Comparison of ENCODE assay signal across 16 cellular contexts in genomic region chr3:126551066-126551838, GRCh38. TPM values are rescaled to one million over a fixed set of nuclear protein-coding genes. Genes with fewer than 3 reads are reported as not detected.
DNase-seq lines count a peak whose midpoint lies in the region; ATAC-seq and TF ChIP-seq lines count a peak whose summit lies in the region.
"Had no signal": no experiment of that assay in that cellular context is flagged by ENCODE, and none has a peak within 500 bp of the region (broad histone marks: within the 10 kb centered on the region; RNA-seq: fewer than 3 reads in every experiment).

No MANE protein-coding gene starts in this region.

- ATAC-seq in right cardiac atrium: peak in 1 of 2 donors; percentile 59
- ATAC-seq in HG02852 (IDR thresholded peaks at IDR 0.05; ENCODE audit: unreplicated experiment): no peak
- ATAC-seq: activated naive CD4-positive, alpha-beta T cell treated with anti-CD3 and anti-CD28 coated beads, Interleukin-2, amount 50 U/mL, for 72 hours; naive thymus-derived CD8-positive, alpha-beta T cell; T-cell had no signal

- no peaks in the 10 kb centered on the region for H3K36me3 ChIP-seq in sigmoid colon

- H3K27ac Mint-ChIP-seq in activated CD4-positive, alpha-beta memory T cell treated with anti-CD3 and anti-CD28 coated beads, Interleukin-2, amount 10 ng/mL, durations not matched to agents 7 days and 5 days: no peak overlapping the region
- H3K27ac Mint-ChIP-seq: activated CD4-positive, alpha-beta T cell treated with anti-CD3 and anti-CD28 coated beads, Interleukin-2, amount 10 ng/mL, durations not matched to agents 7 days and 5 days; activated naive CD4-positive, alpha-beta T cell treated with anti-CD3 and anti-CD28 coated beads, Interleukin-2, amount 50 U/mL, for 72 hours; naive thymus-derived CD8-positive, alpha-beta T cell; T-cell had no signal

- CTCF ChIA-PET in activated CD4-positive, alpha-beta memory T cell treated with anti-CD3 and anti-CD28 coated beads, Interleukin-2, amount 10 ng/mL, durations not matched to agents 7 days and 5 days (lab: Charles Lee): no interaction called here
- CTCF ChIA-PET in RWPE1 (lab: Yijun Ruan, JAX): no interaction called here

- WGBS in right cardiac atrium: 68% methylated on average over 14 of the region's 14 CpGs
- WGBS in sigmoid colon, 2 donors: 62 to 69% methylated on average over 14 of the region's 14 CpGs

- no peak for TF ChIP-seq EP300 in sigmoid colon (IDR thresholded peaks at IDR 0.05)

- POLR2A ChIA-PET in activated CD4-positive, alpha-beta memory T cell treated with anti-CD3 and anti-CD28 coated beads, Interleukin-2, amount 10 ng/mL, durations not matched to agents 7 days and 5 days (lab: Charles Lee): no interaction called here
- POLR2A ChIA-PET in RWPE1 (lab: Yijun Ruan, JAX; ENCODE audit: low non-redundant PET): no interaction called here

- TF ChIP-seq POLR2A in sigmoid colon (IDR thresholded peaks at IDR 0.05) (no peak), erythroblast (IDR thresholded peaks at IDR 0.05; ENCODE audit: low read length) (no peak)

- H3K9me3 ChIP-seq in right cardiac atrium (ENCODE audit: control insufficient read depth, low read length) (no peaks in the 10 kb centered on the region), sigmoid colon (no peaks in the 10 kb centered on the region)
- H3K9me3 ChIP-seq: testis had no signal

- TF ChIP-seq CTCF in sigmoid colon (IDR thresholded peaks at IDR 0.05): no peak
- TF ChIP-seq CTCF in RWPE1 (conservative IDR thresholded peaks at IDR 0.05; ENCODE audit: low read depth): no peak

- no peaks in the 10 kb centered on the region for H3K9me3 Mint-ChIP-seq in activated CD4-positive, alpha-beta memory T cell treated with anti-CD3 and anti-CD28 coated beads, Interleukin-2, amount 10 ng/mL, durations not matched to agents 7 days and 5 days
- H3K9me3 Mint-ChIP-seq: activated CD4-positive, alpha-beta T cell treated with anti-CD3 and anti-CD28 coated beads, Interleukin-2, amount 10 ng/mL, durations not matched to agents 7 days and 5 days; activated naive CD4-positive, alpha-beta T cell treated with anti-CD3 and anti-CD28 coated beads, Interleukin-2, amount 50 U/mL, for 72 hours; naive thymus-derived CD8-positive, alpha-beta T cell; T-cell had no signal

- intact Hi-C loops in right cardiac atrium (cut with DNase I): no loop called here
- intact Hi-C loops in sigmoid colon (cut with DNase I): no loop called here

- peak; percentile 41 for DNase-seq in NCI-H1092 treated with DMSO at 0.1 percent for 48 hours (lab: John Stamatoyannopoulos, UW)
- no peak for DNase-seq in NCI-H1092 (lab: John Stamatoyannopoulos, UW)
- peak; percentile 8 for DNase-seq in activated CD4-positive, alpha-beta memory T cell treated with anti-CD3 and anti-CD28 coated beads, Interleukin-2, amount 10 ng/mL, durations not matched to agents 7 days and 5 days
- DNase-seq in right cardiac atrium: peak in 2 of 3 donors; percentile 56 to 74
- peak; percentile 56 for DNase-seq in sigmoid colon
- no peak for DNase-seq in erythroblast (lab: John Stamatoyannopoulos, UW)
- DNase-seq in RWPE1 (ENCODE audit: low spot score): no peak
- DNase-seq: activated CD4-positive, alpha-beta T cell treated with anti-CD3 and anti-CD28 coated beads, Interleukin-2, amount 10 ng/mL, durations not matched to agents 7 days and 5 days; testis had no signal

- no peak overlapping the region for H3K4me3 Mint-ChIP-seq in activated CD4-positive, alpha-beta memory T cell treated with anti-CD3 and anti-CD28 coated beads, Interleukin-2, amount 10 ng/mL, durations not matched to agents 7 days and 5 days
- H3K4me3 Mint-ChIP-seq: activated CD4-positive, alpha-beta T cell treated with anti-CD3 and anti-CD28 coated beads, Interleukin-2, amount 10 ng/mL, durations not matched to agents 7 days and 5 days; naive thymus-derived CD8-positive, alpha-beta T cell; T-cell had no signal

- H3K4me1 ChIP-seq in right cardiac atrium (ENCODE audit: control insufficient read depth, insufficient read depth, low read length) (no peaks in the 10 kb centered on the region), sigmoid colon (no peaks in the 10 kb centered on the region)
- H3K4me1 ChIP-seq: testis had no signal

- H3K36me3 Mint-ChIP-seq in activated CD4-positive, alpha-beta memory T cell treated with anti-CD3 and anti-CD28 coated beads, Interleukin-2, amount 10 ng/mL, durations not matched to agents 7 days and 5 days (ENCODE audit: low read depth): no peaks in the 10 kb centered on the region
- H3K36me3 Mint-ChIP-seq: activated naive CD4-positive, alpha-beta T cell treated with anti-CD3 and anti-CD28 coated beads, Interleukin-2, amount 50 U/mL, for 72 hours; naive thymus-derived CD8-positive, alpha-beta T cell; T-cell had no signal

- H3K27me3 ChIP-seq in right cardiac atrium (ENCODE audit: control insufficient read depth, insufficient read depth) (no peaks in the 10 kb centered on the region), sigmoid colon (peaks cover 0 to 8% (median 0%) of the 10 kb centered on the region in 3 donors)
- H3K27me3 ChIP-seq: testis had no signal

- H3K27me3 Mint-ChIP-seq in activated CD4-positive, alpha-beta memory T cell treated with anti-CD3 and anti-CD28 coated beads, Interleukin-2, amount 10 ng/mL, durations not matched to agents 7 days and 5 days: peaks cover 3% of the 10 kb centered on the region
- H3K27me3 Mint-ChIP-seq: activated CD4-positive, alpha-beta T cell treated with anti-CD3 and anti-CD28 coated beads, Interleukin-2, amount 10 ng/mL, durations not matched to agents 7 days and 5 days had no signal

- H3K4me1 Mint-ChIP-seq in activated CD4-positive, alpha-beta memory T cell treated with anti-CD3 and anti-CD28 coated beads, Interleukin-2, amount 10 ng/mL, durations not matched to agents 7 days and 5 days: no peaks in the 10 kb centered on the region
- H3K4me1 Mint-ChIP-seq: activated CD4-positive, alpha-beta T cell treated with anti-CD3 and anti-CD28 coated beads, Interleukin-2, amount 10 ng/mL, durations not matched to agents 7 days and 5 days; T-cell had no signal

- H3K27ac ChIP-seq in right cardiac atrium (ENCODE audit: low read length): no peak overlapping the region
- H3K27ac ChIP-seq in sigmoid colon: no peak overlapping the region
- H3K27ac ChIP-seq in RWPE1: no peak overlapping the region
- H3K27ac ChIP-seq: 22Rv1, HL-60, skin epidermis, testis had no signal

- H3K4me3 ChIP-seq in right cardiac atrium (ENCODE audit: low read length) (no peak overlapping the region), sigmoid colon (no peak overlapping the region)
- H3K4me3 ChIP-seq: skin epidermis, testis had no signal

RNA-seq across cellular contexts. Expression of gene C3orf22, which starts 7.5 kb away (rescaled TPM):
- total RNA-seq in activated CD4-positive, alpha-beta memory T cell treated with anti-CD3 and anti-CD28 coated beads, Interleukin-2, amount 10 ng/mL, durations not matched to agents 7 days and 5 days: not detected
- not detected for total RNA-seq in right cardiac atrium
- polyA plus RNA-seq in right cardiac atrium: not detected
- total RNA-seq in sigmoid colon: under 1 TPM in 1 of 4 donors, not detected in 3; 0.54 TPM
- polyA plus RNA-seq in sigmoid colon: not detected
- total RNA-seq: activated CD4-positive, alpha-beta T cell treated with anti-CD3 and anti-CD28 coated beads, Interleukin-2, amount 10 ng/mL, durations not matched to agents 7 days and 5 days; activated naive CD4-positive, alpha-beta T cell treated with anti-CD3 and anti-CD28 coated beads, Interleukin-2, amount 50 U/mL, for 72 hours; naive thymus-derived CD8-positive, alpha-beta T cell; T-cell had no signal
- polyA plus RNA-seq: naive thymus-derived CD8-positive, alpha-beta T cell had no signal

RNA-seq across cellular contexts. Expression of gene CHST13, which starts 27.3 kb away (rescaled TPM):
- total RNA-seq in activated CD4-positive, alpha-beta memory T cell treated with anti-CD3 and anti-CD28 coated beads, Interleukin-2, amount 10 ng/mL, durations not matched to agents 7 days and 5 days: not detected
- total RNA-seq in right cardiac atrium (under 1 TPM in 3 of 4 donors, not detected in 1; 0.19 to 0.59 (median 0.34) TPM), sigmoid colon (under 1 TPM in 1 of 4 donors, not detected in 3; 0.66 TPM)
- polyA plus RNA-seq in right cardiac atrium (0.11 TPM), sigmoid colon (under 1 TPM; 0.25 to 0.60 (median 0.46) TPM)
- total RNA-seq: activated CD4-positive, alpha-beta T cell treated with anti-CD3 and anti-CD28 coated beads, Interleukin-2, amount 10 ng/mL, durations not matched to agents 7 days and 5 days; activated naive CD4-positive, alpha-beta T cell treated with anti-CD3 and anti-CD28 coated beads, Interleukin-2, amount 50 U/mL, for 72 hours; naive thymus-derived CD8-positive, alpha-beta T cell had no signal

RNA-seq across cellular contexts. Expression of gene UROC1, which starts 33.7 kb away (rescaled TPM):
- total RNA-seq in activated CD4-positive, alpha-beta memory T cell treated with anti-CD3 and anti-CD28 coated beads, Interleukin-2, amount 10 ng/mL, durations not matched to agents 7 days and 5 days: not detected
- total RNA-seq in right cardiac atrium (not detected), sigmoid colon (not detected)
- polyA plus RNA-seq in right cardiac atrium (not detected), sigmoid colon (under 1 TPM in 1 of 3 donors, not detected in 2; 0.03 TPM)
- total RNA-seq: activated CD4-positive, alpha-beta T cell treated with anti-CD3 and anti-CD28 coated beads, Interleukin-2, amount 10 ng/mL, durations not matched to agents 7 days and 5 days; activated naive CD4-positive, alpha-beta T cell treated with anti-CD3 and anti-CD28 coated beads, Interleukin-2, amount 50 U/mL, for 72 hours had no signal

Comparison
In these comparisons a context has a peak if more than half of its experiments do, and no peak if none do; other contexts are left out.
1. DNase-seq: peak in NCI-H1092 treated with DMSO at 0.1 percent for 48 hours (single experiment), activated CD4-positive, alpha-beta memory T cell treated with anti-CD3 and anti-CD28 coated beads, Interleukin-2, amount 10 ng/mL, durations not matched to agents 7 days and 5 days (single experiment), right cardiac atrium (2 of 3) and sigmoid colon (single experiment); none in NCI-H1092 (single experiment), erythroblast (0 of 2) and RWPE1 (single experiment).